Comparison of ENCODE assay signal across 19 cellular contexts in the genomic region with DNA sequence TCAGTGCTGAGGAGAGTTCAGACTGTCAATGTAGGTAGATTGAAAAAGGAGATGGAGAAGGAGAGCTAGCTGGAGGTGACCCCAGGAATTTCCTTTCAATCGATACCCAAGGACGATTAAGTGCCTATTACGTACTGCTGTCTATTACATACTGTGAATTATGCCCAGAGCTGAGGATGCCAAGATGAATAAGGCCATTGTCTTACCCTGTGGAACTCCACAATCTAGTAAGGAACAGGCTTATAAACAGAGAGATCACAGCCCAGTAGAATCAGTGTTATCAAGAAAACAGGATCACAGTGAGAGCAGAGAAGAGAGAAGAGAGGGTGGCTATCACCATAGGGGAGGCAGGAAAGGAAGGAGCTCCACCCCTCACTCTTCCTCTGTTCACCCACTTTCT. TPM values are rescaled to one million over a fixed set of nuclear protein-coding genes. Genes with fewer than 3 reads are reported as not detected.
A peak's percentile ranks its signal among the peaks of the same experiment; 100 is the strongest.
DNase-seq lines count a peak whose midpoint lies in the region; ATAC-seq and TF ChIP-seq lines count a peak whose summit lies in the region.
"Had no signal": no experiment of that assay in that cellular context is flagged by ENCODE, and none has a peak within 500 bp of the region (broad histone marks: within the 10 kb centered on the region; RNA-seq: fewer than 3 reads in every experiment).

No MANE protein-coding gene starts in this region.

- H3K27ac ChIP-seq in GM23338 (ENCODE audit: low read depth), result no peak overlapping the region
- H3K27ac ChIP-seq in cingulate gyrus (ENCODE audit: low read depth, low read length), result peak overlapping the region; percentile 69

- H3K36me3 ChIP-seq in GM23338 (ENCODE audit: insufficient read depth), result no peaks in the 10 kb centered on the region

- H3K4me3 ChIP-seq in GM23338, result no peak overlapping the region
- H3K4me3 ChIP-seq: A549 had no signal

- no peaks in the 10 kb centered on the region for H3K79me2 ChIP-seq in GM23338 (replicated peaks; ENCODE audit: insufficient read depth)

- peaks cover 22% of the 10 kb centered on the region for H3K4me1 Mint-ChIP-seq in GM23338
- peaks cover 15 to 27% (median 23%) of the 10 kb centered on the region in 4 donors for H3K4me1 Mint-ChIP-seq in naive thymus-derived CD8-positive, alpha-beta T cell

- no peaks in the 10 kb centered on the region for H4K20me1 ChIP-seq in GM23338 (replicated peaks; ENCODE audit: insufficient read depth)

- no peaks in the 10 kb centered on the region for H3K4me1 ChIP-seq in GM23338 (ENCODE audit: insufficient read depth)
- H3K4me1 ChIP-seq: A549, Caco-2 had no signal

- 0 out of 3 replicates have a peak, but pooled peaks cover 2% of the 10 kb centered on the region for H3K9me3 Mint-ChIP-seq in GM23338
- H3K9me3 Mint-ChIP-seq in naive thymus-derived CD8-positive, alpha-beta T cell, result peaks cover 0 to 3% (median 0%) of the 10 kb centered on the region in 9 donors
- H3K9me3 Mint-ChIP-seq: HFFc6 had no signal

- peaks cover 4% of the 10 kb centered on the region for H3K27me3 Mint-ChIP-seq in GM23338 (ENCODE audit: insufficient read depth, low read depth, poor library complexity)
- H3K27me3 Mint-ChIP-seq in naive thymus-derived CD8-positive, alpha-beta T cell, result peaks cover 0 to 13% (median 2%) of the 10 kb centered on the region in 5 donors

- H3K4me3 Mint-ChIP-seq in GM23338, result no peak overlapping the region
- peak overlapping the region in 9 of 10 donors; percentile 0 to 68 (median 26) for H3K4me3 Mint-ChIP-seq in naive thymus-derived CD8-positive, alpha-beta T cell
- H3K4me3 Mint-ChIP-seq: HFFc6 had no signal

- H3K27me3 ChIP-seq in GM23338 (ENCODE audit: insufficient read depth), result no peaks in the 10 kb centered on the region

- no peaks in the 10 kb centered on the region for H3F3A ChIP-seq in GM23338 (replicated peaks; ENCODE audit: low read depth)

- DNase-seq in Ammon's horn (ENCODE audit: low spot score), result peak; percentile 70
- no peak for DNase-seq in GM23338 (ENCODE audit: low spot score)
- no peak for DNase-seq in naive thymus-derived CD8-positive, alpha-beta T cell
- DNase-seq in SIG-M5 (lab: John Stamatoyannopoulos, UW), result no peak
- DNase-seq in NCI-H2107 (lab: John Stamatoyannopoulos, UW), result no peak
- DNase-seq: Caco-2, DMS153, HFFc6, KG1, NCI-H1417 treated with DMSO at 0.1 percent for 48 hours, NCI-H1930, NCI-H2171 treated with DMSO at 0.1 percent for 48 hours, NCI-H446 treated with DMSO at 0.1 percent for 48 hours, NCI-H774, RPMI8226 had no signal

- H3K27ac Mint-ChIP-seq in GM23338, result peak overlapping the region; percentile 42; the same call in 1 of the 2 replicates
- H3K27ac Mint-ChIP-seq in naive thymus-derived CD8-positive, alpha-beta T cell, result peak overlapping the region in 9 of 10 donors; percentile 29 to 100 (median 95)
- H3K27ac Mint-ChIP-seq: HFFc6 had no signal

- no peaks in the 10 kb centered on the region for H3K9me2 ChIP-seq in GM23338 (ENCODE audit: insufficient read depth)

- POLR2A ChIA-PET in naive thymus-derived CD8-positive, alpha-beta T cell (lab: Charles Lee), result no interaction called here

- no peak for ATAC-seq in GM23338
- ATAC-seq in naive thymus-derived CD8-positive, alpha-beta T cell, result no peak
- ATAC-seq in HG03025 (IDR thresholded peaks at IDR 0.05; ENCODE audit: low FRiP score, unreplicated experiment), result no peak
- ATAC-seq: A549, HepG2 had no signal

- H3K4me2 ChIP-seq in GM23338, result no peak overlapping the region
- H3K4me2 ChIP-seq: A549 had no signal

- TF ChIP-seq CTCF in GM23338 (conservative IDR thresholded peaks at IDR 0.05; ENCODE audit: low read depth in 2 of 2), result no peak

- H2AFZ ChIP-seq in GM23338, result no peak overlapping the region

- no peaks in the 10 kb centered on the region; the same call in 2 of the 3 replicates for H3K36me3 Mint-ChIP-seq in GM23338 (ENCODE audit: low read depth)
- H3K36me3 Mint-ChIP-seq in naive thymus-derived CD8-positive, alpha-beta T cell, result peaks cover 0 to 2% (median 0%) of the 10 kb centered on the region in 3 donors

TF ChIP-seq in GM23338, 12 proteins besides CTCF, POLR2A, EP300 and RAD21:
- no peak for TF ChIP-seq CREB1 (CRISPR knock-in tag; IDR thresholded peaks at IDR 0.05; ENCODE audit: low read depth)

RNA-seq across cellular contexts. Expression of a gene that starts 54.1 kb away (rescaled TPM):
- total RNA-seq in GM23338 (2014; rRNA removed; shearing (Covaris generic)), result 0.45 and 0.54 TPM in 2 replicates
- polyA plus RNA-seq in GM23338 (2016; fragmentation: Nextera tagmentation; extraction: Ambion mirVana), result 0.91 and 1.7 TPM in 2 replicates
- total RNA-seq in naive thymus-derived CD8-positive, alpha-beta T cell, result under 1 TPM in 1 of 2 experiments, not detected in 1; 0.52 TPM
- under 1 TPM; 0.03 to 0.16 (median 0.08) TPM for polyA plus RNA-seq in naive thymus-derived CD8-positive, alpha-beta T cell
- total RNA-seq: HepG2 had no signal
